In genomic region chr15:90954712-90955671, GRCh38 we compare ENCODE assay signal across 8 cellular contexts. TPM values are rescaled to one million over a fixed set of nuclear protein-coding genes. Genes with fewer than 3 reads are reported as not detected.
DNase-seq lines count a peak whose midpoint lies in the region; ATAC-seq and TF ChIP-seq lines count a peak whose summit lies in the region.

RCCD1 (plus strand) TSS chr15:90954884; CDS start chr15:90956735, 1,851 bp downstream.

- no peaks in the 10 kb centered on the region for H3K27me3 Mint-ChIP-seq in stimulated activated naive CD8-positive, alpha-beta T cell treated with anti-CD3 and anti-CD28 coated beads, Interleukin-15, amount 100 ng/mL, for 72 hours

- TF ChIP-seq CTCF in fibroblast of villous mesenchyme (IDR thresholded peaks at IDR 0.05; ENCODE audit: insufficient read depth, low read depth, low read length), result no peak
- peak; percentile 16 for TF ChIP-seq CTCF in neural cell (IDR thresholded peaks at IDR 0.05; ENCODE audit: poor library complexity, severe bottlenecking)

- no peaks in the 10 kb centered on the region for H3K9me2 ChIP-seq in neural cell (ENCODE audit: insufficient read depth, low read length)

- H3K27ac Mint-ChIP-seq in stimulated activated naive CD8-positive, alpha-beta T cell treated with anti-CD3 and anti-CD28 coated beads, Interleukin-15, amount 100 ng/mL, for 72 hours, result peak within 1 kb of the TSS; percentile 97 to 100

- H3K4me2 ChIP-seq in neural cell (ENCODE audit: low read length), result no peak within 1 kb of the TSS

- H3K36me3 ChIP-seq in neural cell (ENCODE audit: insufficient read depth, low read length), result no peaks in the 10 kb centered on the region

- H3K27ac ChIP-seq in neural cell (ENCODE audit: low read length), result no peak within 1 kb of the TSS

- no peak for TF ChIP-seq RAD21 in neural cell (conservative IDR thresholded peaks at IDR 0.05)

- H3K4me1 Mint-ChIP-seq in stimulated activated naive CD8-positive, alpha-beta T cell treated with anti-CD3 and anti-CD28 coated beads, Interleukin-15, amount 100 ng/mL, for 72 hours, result peaks cover 27% of the 10 kb centered on the region

- no peaks in the 10 kb centered on the region for H3K9me3 ChIP-seq in neural cell (ENCODE audit: low read length)

- H3K4me3 Mint-ChIP-seq in stimulated activated naive CD8-positive, alpha-beta T cell treated with anti-CD3 and anti-CD28 coated beads, Interleukin-15, amount 100 ng/mL, for 72 hours, result peak within 1 kb of the TSS; percentile 89 to 95

- H3K9ac ChIP-seq in neural cell (ENCODE audit: low read length), result peak within 1 kb of the TSS; percentile 52

- TF ChIP-seq EP300 in neural cell (conservative IDR thresholded peaks at IDR 0.05; ENCODE audit: poor library complexity, severe bottlenecking), result no peak

- DNase-seq in DMS114 treated with DMSO at 0.1 percent for 48 hours (lab: John Stamatoyannopoulos, UW; ENCODE audit: unreplicated experiment) (peak; percentile 96), KG1 (lab: John Stamatoyannopoulos, UW) (peak; percentile 68), SHP77 (lab: John Stamatoyannopoulos, UW) (peak; percentile 93 to 97), activated gamma-delta T cell (lab: John Stamatoyannopoulos, UW) (peak; percentile 70), fibroblast of villous mesenchyme (ENCODE audit: low read depth) (peak; percentile 95)
- DNase-seq in stimulated activated naive CD8-positive, alpha-beta T cell treated with anti-CD3 and anti-CD28 coated beads, Interleukin-15, amount 100 ng/mL, for 72 hours, result peak; percentile 86 to 94

- H4K20me1 ChIP-seq in neural cell (ENCODE audit: insufficient read depth), result no peaks in the 10 kb centered on the region

- peak; percentile 93 for ATAC-seq in GM21717 (IDR thresholded peaks at IDR 0.05; ENCODE audit: unreplicated experiment)
- peak; percentile 95 for ATAC-seq in stimulated activated naive CD8-positive, alpha-beta T cell treated with anti-CD3 and anti-CD28 coated beads, Interleukin-15, amount 100 ng/mL, for 72 hours

- H3K27me3 ChIP-seq in neural cell (ENCODE audit: insufficient read depth, low read depth, low read length), result peaks cover 15% of the 10 kb centered on the region

- no peaks in the 10 kb centered on the region for H3K9me3 Mint-ChIP-seq in stimulated activated naive CD8-positive, alpha-beta T cell treated with anti-CD3 and anti-CD28 coated beads, Interleukin-15, amount 100 ng/mL, for 72 hours

- no peaks in the 10 kb centered on the region for H3K79me2 ChIP-seq in neural cell (replicated peaks; ENCODE audit: insufficient read depth, low read length)

- peak within 1 kb of the TSS; percentile 97 for H3K4me3 ChIP-seq in fibroblast of villous mesenchyme (ENCODE audit: low read depth, low read length)
- peak within 1 kb of the TSS; percentile 87 for H3K4me3 ChIP-seq in neural cell (ENCODE audit: low read length)

- peak within 1 kb of the TSS; percentile 40 for H2AFZ ChIP-seq in neural cell (ENCODE audit: low read depth, low read length)

- H3F3A ChIP-seq in neural cell (ENCODE audit: insufficient read depth, low read length, poor library complexity, severe bottlenecking), result no peaks in the 10 kb centered on the region

TF ChIP-seq in neural cell, 6 proteins besides CTCF, POLR2A, EP300 and RAD21:
- TF ChIP-seq EZH2 (IDR thresholded peaks at IDR 0.05; ENCODE audit: borderline replicate concordance, insufficient read depth, low read length, poor library complexity, severe bottlenecking) (no peak), MXI1 (conservative IDR thresholded peaks at IDR 0.05; ENCODE audit: poor library complexity, severe bottlenecking) (peak; percentile 91), POLR2AphosphoS5 (IDR thresholded peaks at IDR 0.05) (peak; percentile 17), TAF1 (IDR thresholded peaks at IDR 0.05; ENCODE audit: low read depth) (no peak)

RNA-seq across cellular contexts. Expression of gene RCCD1, which starts in this region (rescaled TPM):
- 12.9 and 14.7 TPM in 2 replicates for total RNA-seq in fibroblast of villous mesenchyme
- polyA plus RNA-seq in neural cell, result 4.5 and 8.2 TPM in 2 replicates
- 4.1 and 4.3 TPM in 2 replicates for polyA minus RNA-seq in neural cell
